ENCODE assay signal across 31 cellular contexts in genomic region chr1:213176341-213176740, GRCh38.
"Had no signal": no experiment of that assay in that cellular context is flagged by ENCODE, and none has a peak within 500 bp of the region (broad histone marks: within the 10 kb centered on the region; RNA-seq: fewer than 3 reads in every experiment).

No MANE protein-coding gene starts in this region.

- H3K27me3 Mint-ChIP-seq: activated CD4-positive, alpha-beta T cell treated with anti-CD3 and anti-CD28 coated beads for 36 hours; activated naive CD8-positive, alpha-beta T cell treated with anti-CD3 and anti-CD28 coated beads for 36 hours; stimulated activated naive CD8-positive, alpha-beta T cell treated with anti-CD3 and anti-CD28 coated beads, Interleukin-15, Interleukin-2, amounts not matched to agents 100 ng/mL and 50 ng/mL, for 24 hours; T-cell had no signal

- H3K4me3 ChIP-seq: adrenal gland, body of pancreas, colonic mucosa, dorsolateral prefrontal cortex, heart left ventricle, left ventricle myocardium inferior, lung, right lobe of liver, thoracic aorta had no signal

- H3K27ac ChIP-seq: adrenal gland, body of pancreas, colonic mucosa, dorsolateral prefrontal cortex, foreskin keratinocyte, heart left ventricle, left ventricle myocardium inferior, right lobe of liver, thoracic aorta had no signal

- ATAC-seq: activated CD4-positive, alpha-beta T cell treated with anti-CD3 and anti-CD28 coated beads for 36 hours; body of pancreas; esophagus mucosa; foreskin keratinocyte; heart left ventricle; natural killer cell; right lobe of liver; stimulated activated effector memory CD8-positive, alpha-beta T cell treated with anti-CD3 and anti-CD28 coated beads, Interleukin-12 subunit alpha, Interleukin-12 subunit beta, amount 100 ng/mL, for 72 hours; T-cell had no signal

- H3K27ac Mint-ChIP-seq: activated CD4-positive, alpha-beta T cell treated with anti-CD3 and anti-CD28 coated beads for 36 hours; activated naive CD4-positive, alpha-beta T cell treated with anti-CD3 and anti-CD28 coated beads for 36 hours; activated naive CD8-positive, alpha-beta T cell treated with anti-CD3 and anti-CD28 coated beads for 36 hours; activated T-helper 1 cell treated with anti-CD3 and anti-CD28 coated beads, Interleukin-12 subunit alpha, Interleukin-12 subunit beta, Interleukin-2, Interleukin-4 antibody, amounts not matched to agents 30 ng/mL and 10 ng/mL and 1 ng/mL, durations not matched to agents 14 hours and 24 hours and 36 hours; natural killer cell; stimulated activated effector memory CD8-positive, alpha-beta T cell treated with anti-CD3 and anti-CD28 coated beads, Interleukin-12 subunit alpha, Interleukin-12 subunit beta, amount 100 ng/mL, for 72 hours; stimulated activated naive CD8-positive, alpha-beta T cell treated with anti-CD3 and anti-CD28 coated beads, Interleukin-15, Interleukin-2, amounts not matched to agents 100 ng/mL and 50 ng/mL, for 24 hours; T-cell; T-helper 2 cell treated with Interferon-gamma antibody and Interleukin-4, amounts not matched to agents 5 μg/mL and 100 μg/mL, for 36 hours had no signal

- H3K4me1 Mint-ChIP-seq: activated CD4-positive, alpha-beta T cell treated with anti-CD3 and anti-CD28 coated beads for 36 hours; activated naive CD8-positive, alpha-beta T cell treated with anti-CD3 and anti-CD28 coated beads for 36 hours; stimulated activated effector memory CD8-positive, alpha-beta T cell treated with anti-CD3 and anti-CD28 coated beads, Interleukin-12 subunit alpha, Interleukin-12 subunit beta, amount 100 ng/mL, for 72 hours; T-cell had no signal

- H3K9me3 ChIP-seq: adrenal gland, body of pancreas, colonic mucosa, heart left ventricle, left ventricle myocardium inferior, right lobe of liver, thoracic aorta had no signal

- DNase-seq: activated CD4-positive, alpha-beta T cell treated with anti-CD3 and anti-CD28 coated beads for 36 hours; activated CD4-positive, alpha-beta T cell treated with anti-CD3 and anti-CD28 coated beads, Interleukin-2, amount 50 U/mL, for 48 hours; activated CD4-positive, CD25-positive, alpha-beta regulatory T cell; activated CD8-positive, alpha-beta memory T cell treated with anti-CD3 and anti-CD28 coated beads, Interleukin-2, amount 50 U/mL, for 4 hours; activated effector memory CD4-positive, alpha-beta T cell treated with anti-CD3 and anti-CD28 coated beads, Interleukin-2, amount 50 U/mL, for 16 hours; activated naive CD4-positive, alpha-beta T cell treated with anti-CD3 and anti-CD28 coated beads for 36 hours; activated naive CD8-positive, alpha-beta T cell treated with anti-CD3 and anti-CD28 coated beads for 36 hours; activated T-cell treated with anti-CD3 and anti-CD28 coated beads, Interleukin-2, amount 50 U/mL, for 1 hour; adrenal gland; aorta; body of pancreas; colonic mucosa; dorsolateral prefrontal cortex; effector memory CD4-positive, alpha-beta T cell; foreskin keratinocyte; heart left ventricle; islet precursor cell; left ventricle myocardium inferior; mesendoderm; natural killer cell; right lobe of liver; stimulated activated CD4-positive, alpha-beta T cell treated with anti-CD3 and anti-CD28 coated beads, Interleukin-2, amount 100 ng/mL, for 48 hours; T-cell; trophoblast cell had no signal

- H3K27me3 ChIP-seq: adrenal gland, body of pancreas, colonic mucosa, dorsolateral prefrontal cortex, foreskin keratinocyte, heart left ventricle, right lobe of liver had no signal

- H3K4me1 ChIP-seq: adrenal gland, body of pancreas, colonic mucosa, foreskin keratinocyte, heart left ventricle, left ventricle myocardium inferior, right lobe of liver had no signal

- H3K36me3 ChIP-seq: adrenal gland, colonic mucosa had no signal

- H3K9me3 Mint-ChIP-seq: activated naive CD4-positive, alpha-beta T cell treated with anti-CD3 and anti-CD28 coated beads for 36 hours; activated T-helper 1 cell treated with anti-CD3 and anti-CD28 coated beads, Interleukin-12 subunit alpha, Interleukin-12 subunit beta, Interleukin-2, Interleukin-4 antibody, amounts not matched to agents 30 ng/mL and 10 ng/mL and 1 ng/mL, durations not matched to agents 14 hours and 24 hours and 36 hours; natural killer cell; stimulated activated effector memory CD8-positive, alpha-beta T cell treated with anti-CD3 and anti-CD28 coated beads, Interleukin-12 subunit alpha, Interleukin-12 subunit beta, amount 100 ng/mL, for 72 hours; T-helper 2 cell treated with Interferon-gamma antibody and Interleukin-4, amounts not matched to agents 5 μg/mL and 100 μg/mL, for 36 hours had no signal

- H3K4me3 Mint-ChIP-seq: activated CD4-positive, alpha-beta T cell treated with anti-CD3 and anti-CD28 coated beads for 36 hours; activated naive CD4-positive, alpha-beta T cell treated with anti-CD3 and anti-CD28 coated beads for 36 hours; activated naive CD8-positive, alpha-beta T cell treated with anti-CD3 and anti-CD28 coated beads for 36 hours; activated T-helper 1 cell treated with anti-CD3 and anti-CD28 coated beads, Interleukin-12 subunit alpha, Interleukin-12 subunit beta, Interleukin-2, Interleukin-4 antibody, amounts not matched to agents 30 ng/mL and 10 ng/mL and 1 ng/mL, durations not matched to agents 14 hours and 24 hours and 36 hours; natural killer cell; stimulated activated effector memory CD8-positive, alpha-beta T cell treated with anti-CD3 and anti-CD28 coated beads, Interleukin-12 subunit alpha, Interleukin-12 subunit beta, amount 100 ng/mL, for 72 hours; stimulated activated naive CD8-positive, alpha-beta T cell treated with anti-CD3 and anti-CD28 coated beads, Interleukin-15, Interleukin-2, amounts not matched to agents 100 ng/mL and 50 ng/mL, for 24 hours; T-cell; T-helper 2 cell treated with Interferon-gamma antibody and Interleukin-4, amounts not matched to agents 5 μg/mL and 100 μg/mL, for 36 hours had no signal
